In genomic region chr1:198007687-198008627, GRCh38 we compare ENCODE assay signal across 25 cellular contexts.
"Had no signal": no experiment of that assay in that cellular context is flagged by ENCODE, and none has a peak within 500 bp of the region (broad histone marks: within the 10 kb centered on the region; RNA-seq: fewer than 3 reads in every experiment).

No MANE protein-coding gene starts in this region.

- H3K27ac Mint-ChIP-seq: activated CD4-positive, alpha-beta T cell treated with anti-CD3 and anti-CD28 coated beads, Interleukin-2, amount 10 ng/mL, durations not matched to agents 24 days and 14 days; activated CD8-positive, alpha-beta T cell treated with anti-CD3 and anti-CD28 coated beads for 36 hours; activated naive CD4-positive, alpha-beta T cell treated with anti-CD3 and anti-CD28 coated beads, Interleukin-2, amount 10 ng/mL, durations not matched to agents 7 days and 5 days; activated naive CD8-positive, alpha-beta T cell treated with anti-CD3 and anti-CD28 coated beads, Interleukin-2, amount 50 U/mL, for 24 hours; activated T-cell treated with anti-CD3 and anti-CD28 coated beads, Interleukin-2, amount 50 U/mL, for 24 hours; memory B cell; naive thymus-derived CD4-positive, alpha-beta T cell; stimulated activated naive B cell treated with anti-CD40 and anti-IgM and Interleukin-4, amounts not matched to agents 10 μg/mL and 1 μg/mL and 100 μg/mL, for 72 hours had no signal

- H3K9me3 ChIP-seq: ascending aorta, esophagus muscularis mucosa, mucosa of descending colon, pancreas, thoracic aorta, upper lobe of right lung had no signal

- H3K27me3 ChIP-seq: ascending aorta, esophagus muscularis mucosa, gastroesophageal sphincter, heart right ventricle, pancreas, upper lobe of right lung had no signal

- H3K27ac ChIP-seq: ascending aorta, esophagus muscularis mucosa, gastroesophageal sphincter, heart right ventricle, pancreas, thoracic aorta, upper lobe of right lung had no signal

- H3K4me1 ChIP-seq: ascending aorta, esophagus muscularis mucosa, gastroesophageal sphincter, heart right ventricle, pancreas, upper lobe of right lung had no signal

- H3K4me1 Mint-ChIP-seq: activated CD4-positive, alpha-beta T cell treated with anti-CD3 and anti-CD28 coated beads, Interleukin-2, amount 10 ng/mL, durations not matched to agents 24 days and 14 days; activated naive CD4-positive, alpha-beta T cell treated with anti-CD3 and anti-CD28 coated beads, Interleukin-2, amount 10 ng/mL, durations not matched to agents 7 days and 5 days; activated naive CD8-positive, alpha-beta T cell treated with anti-CD3 and anti-CD28 coated beads, Interleukin-2, amount 50 U/mL, for 24 hours; memory B cell; naive thymus-derived CD4-positive, alpha-beta T cell; stimulated activated naive B cell treated with anti-CD40 and anti-IgM and Interleukin-4, amounts not matched to agents 10 μg/mL and 1 μg/mL and 100 μg/mL, for 72 hours had no signal

- H3K36me3 ChIP-seq: ascending aorta, esophagus muscularis mucosa, gastroesophageal sphincter, heart right ventricle, pancreas, thoracic aorta, upper lobe of right lung had no signal

- H3K4me3 ChIP-seq: ascending aorta, esophagus muscularis mucosa, gastroesophageal sphincter, heart right ventricle, mucosa of descending colon, pancreas, thoracic aorta, upper lobe of right lung had no signal

- FAIRE-seq: bronchial epithelial cell, endothelial cell of umbilical vein, pancreas had no signal

- H3K4me3 Mint-ChIP-seq: activated CD4-positive, alpha-beta T cell treated with anti-CD3 and anti-CD28 coated beads, Interleukin-2, amount 10 ng/mL, durations not matched to agents 24 days and 14 days; activated CD8-positive, alpha-beta T cell treated with anti-CD3 and anti-CD28 coated beads for 36 hours; activated naive CD4-positive, alpha-beta T cell treated with anti-CD3 and anti-CD28 coated beads, Interleukin-2, amount 10 ng/mL, durations not matched to agents 7 days and 5 days; activated naive CD8-positive, alpha-beta T cell treated with anti-CD3 and anti-CD28 coated beads, Interleukin-2, amount 50 U/mL, for 24 hours; activated T-cell treated with anti-CD3 and anti-CD28 coated beads, Interleukin-2, amount 50 U/mL, for 24 hours; memory B cell; stimulated activated naive B cell treated with anti-CD40 and anti-IgM and Interleukin-4, amounts not matched to agents 10 μg/mL and 1 μg/mL and 100 μg/mL, for 72 hours had no signal

- H3K36me3 Mint-ChIP-seq: activated naive CD4-positive, alpha-beta T cell treated with anti-CD3 and anti-CD28 coated beads, Interleukin-2, amount 10 ng/mL, durations not matched to agents 7 days and 5 days; memory B cell had no signal

- DNase-seq: activated CD4-positive, alpha-beta T cell treated with anti-CD3 and anti-CD28 coated beads, Interleukin-2, amount 10 ng/mL, durations not matched to agents 24 days and 14 days; activated CD4-positive, CD25-positive, alpha-beta regulatory T cell; activated CD8-positive, alpha-beta T cell treated with anti-CD3 and anti-CD28 coated beads for 36 hours; activated naive CD4-positive, alpha-beta T cell treated with anti-CD3 and anti-CD28 coated beads, Interleukin-2, amount 10 ng/mL, durations not matched to agents 7 days and 5 days; activated naive CD8-positive, alpha-beta T cell treated with anti-CD3 and anti-CD28 coated beads, Interleukin-2, amount 50 U/mL, for 24 hours; activated T-cell treated with anti-CD3 and anti-CD28 coated beads, Interleukin-2, amount 50 U/mL, for 24 hours; cerebellar nuclear complex; effector CD4-positive, alpha-beta T cell; heart right ventricle; kidney glomerular epithelial cell; left ventricle myocardium superior; mucosa of descending colon; naive thymus-derived CD4-positive, alpha-beta T cell; pancreas; stimulated activated naive B cell treated with anti-CD40 and anti-IgM and Interleukin-4, amounts not matched to agents 10 μg/mL and 1 μg/mL and 100 μg/mL, for 72 hours; T-helper 1 cell; T1000; upper lobe of right lung had no signal

- H3K27me3 Mint-ChIP-seq: activated naive CD8-positive, alpha-beta T cell treated with anti-CD3 and anti-CD28 coated beads, Interleukin-2, amount 50 U/mL, for 24 hours; activated T-cell treated with anti-CD3 and anti-CD28 coated beads, Interleukin-2, amount 50 U/mL, for 24 hours had no signal
